ENCODE assay signal across 19 cellular contexts in genomic region chrX:55709735-55710134, GRCh38. TPM values are rescaled to one million over a fixed set of nuclear protein-coding genes. Genes with fewer than 3 reads are reported as not detected.
A peak's percentile ranks its signal among the peaks of the same experiment; 100 is the strongest.
DNase-seq lines count a peak whose midpoint lies in the region; ATAC-seq and TF ChIP-seq lines count a peak whose summit lies in the region.
"Had no signal": no experiment of that assay in that cellular context is flagged by ENCODE, and none has a peak within 500 bp of the region (broad histone marks: within the 10 kb centered on the region; RNA-seq: fewer than 3 reads in every experiment).

No MANE protein-coding gene starts in this region.

- no TSS peak for BruUV-seq in OCI-LY7 (replicated peaks; lab: Mats Ljungman, UMichigan)

- POLR2A ChIA-PET in OCI-LY7 (lab: Charles Lee) = no interaction called here

- H3K36me3 ChIP-seq in OCI-LY7 (ENCODE audit: insufficient read depth, low read length) = no peaks in the 10 kb centered on the region
- H3K36me3 ChIP-seq: esophagus squamous epithelium had no signal

- ATAC-seq in HG02588 (IDR thresholded peaks at IDR 0.05; ENCODE audit: unreplicated experiment) = no peak
- ATAC-seq: CD8-positive, alpha-beta T cell; effector memory CD8-positive, alpha-beta T cell had no signal

- no peaks in the 10 kb centered on the region for H3K9me3 ChIP-seq in OCI-LY7 (ENCODE audit: low read length)
- H3K9me3 ChIP-seq: esophagus squamous epithelium, testis had no signal

- H3K4me3 ChIP-seq in OCI-LY7 (ENCODE audit: low read depth, low read length, poor library complexity, severe bottlenecking) (no peak overlapping the region), epithelial cell of esophagus (ENCODE audit: low read length) (no peak overlapping the region)
- H3K4me3 ChIP-seq: esophagus squamous epithelium, testis had no signal

- CTCF ChIA-PET in OCI-LY7 (lab: Charles Lee; ENCODE audit: unreplicated experiment) = no interaction called here

- no peak overlapping the region for H3K4me2 ChIP-seq in OCI-LY7 (ENCODE audit: low read length)

- no peak overlapping the region for H3K27ac ChIP-seq in OCI-LY7 (ENCODE audit: low read depth, low read length, poor library complexity, severe bottlenecking)
- H3K27ac ChIP-seq: testis, VCaP had no signal

- TF ChIP-seq CTCF in OCI-LY7 (conservative IDR thresholded peaks at IDR 0.05; ENCODE audit: low read length) (no peak), epithelial cell of esophagus (IDR thresholded peaks at IDR 0.05; ENCODE audit: insufficient read depth, low read depth, low read length, missing control alignments) (no peak)

- DNase-seq in ACHN (peak; percentile 4), EL (peak; percentile 7), OCI-LY7 (ENCODE audit: low spot score) (peak; percentile 45), epithelial cell of esophagus (ENCODE audit: low read depth) (peak; percentile 9), AG08395 (ENCODE audit: low spot score) (no peak), UCSD-AML1 (lab: John Stamatoyannopoulos, UW; ENCODE audit: unreplicated experiment) (no peak)
- DNase-seq: activated CD4-positive, alpha-beta T cell treated with anti-CD3 and anti-CD28 coated beads, Interleukin-2, amount 10 ng/mL, durations not matched to agents 24 days and 14 days; CD8-positive, alpha-beta T cell; effector memory CD8-positive, alpha-beta T cell; esophagus squamous epithelium; NCI-H1436 treated with DMSO at 0.1 percent for 48 hours; NCI-H2171 treated with DMSO at 0.1 percent for 48 hours; NCI-H526 treated with DMSO at 0.1 percent for 48 hours; nucleus accumbens; small intestine; stimulated activated naive CD4-positive, alpha-beta T cell; testis had no signal

- H3K79me2 ChIP-seq in OCI-LY7 (ENCODE audit: insufficient read depth, low read depth, low read length) = no peaks in the 10 kb centered on the region

- H3K9me2 ChIP-seq in OCI-LY7 (ENCODE audit: insufficient read depth, low read length) = no peaks in the 10 kb centered on the region

- H3K4me1 ChIP-seq in OCI-LY7 (ENCODE audit: insufficient read depth, low read length, poor library complexity, severe bottlenecking) = no peaks in the 10 kb centered on the region
- H3K4me1 ChIP-seq: testis had no signal

- H4K20me1 ChIP-seq in OCI-LY7 (ENCODE audit: insufficient read depth, low read length) = no peaks in the 10 kb centered on the region

- intact Hi-C loops in OCI-LY7 (cut with micrococcal nuclease; ENCODE audit: unreplicated experiment) = loop anchor here (10.0 kb wide), 1 partner anchor 855 kb away; the partner anchor contains the start of gene UBQLN2

- no peak overlapping the region for H2AFZ ChIP-seq in OCI-LY7 (ENCODE audit: low read length)

- in situ Hi-C loops in ACHN (cut with HindIII; ENCODE audit: low pct_ligation_motif_present, low pct_unique_long_range_greater_than_20kb, low sequenced_read_pairs) = no loop called here

RNA-seq across cellular contexts. Expression of gene RRAGB, which starts 7.8 kb away (rescaled TPM):
- 9.6 and 10.4 TPM in 2 replicates for total RNA-seq in OCI-LY7 (2014; rRNA removed; shearing (Covaris generic))
- 11.9 and 13.2 TPM in 2 replicates for total RNA-seq in OCI-LY7 (2022)

Comparison
In these comparisons a context has a peak if more than half of its experiments do, and no peak if none do; other contexts are left out.
1. DNase-seq: peak in ACHN (single experiment), EL (single experiment), OCI-LY7 (single experiment) and epithelial cell of esophagus (single experiment); none in AG08395 (single experiment) and UCSD-AML1 (single experiment).